ENCODE assay signal across 2 cellular contexts in genomic region chr16:30783280-30784109, GRCh38.
TF ChIP-seq lines count a peak whose summit lies in the region.

No MANE protein-coding gene starts in this region.

TF ChIP-seq in K562, 482 proteins besides CTCF, POLR2A, EP300 and RAD21:
- peak; percentile 50; the same call in 1 of the 2 replicates for TF ChIP-seq ZBTB33 (CRISPR knock-in tag; IDR thresholded peaks at IDR 0.05)
- TF ChIP-seq, protein P1, sequence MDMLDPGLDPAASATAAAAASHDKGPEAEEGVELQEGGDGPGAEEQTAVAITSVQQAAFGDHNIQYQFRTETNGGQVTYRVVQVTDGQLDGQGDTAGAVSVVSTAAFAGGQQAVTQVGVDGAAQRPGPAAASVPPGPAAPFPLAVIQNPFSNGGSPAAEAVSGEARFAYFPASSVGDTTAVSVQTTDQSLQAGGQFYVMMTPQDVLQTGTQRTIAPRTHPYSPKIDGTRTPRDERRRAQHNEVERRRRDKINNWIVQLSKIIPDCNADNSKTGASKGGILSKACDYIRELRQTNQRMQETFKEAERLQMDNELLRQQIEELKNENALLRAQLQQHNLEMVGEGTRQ (CRISPR knock-in tag; IDR thresholded peaks at IDR 0.05), result no peak
- TF ChIP-seq POLR2G (IDR thresholded peaks at IDR 0.05; ENCODE audit: low read depth, low read length), result peak; percentile 36

TF ChIP-seq in H1, 55 proteins besides CTCF, POLR2A, EP300 and RAD21:
- no peak for TF ChIP-seq RBBP5 (IDR thresholded peaks at IDR 0.05; ENCODE audit: borderline replicate concordance, low read depth, low read length)
- TF ChIP-seq, protein P2, sequence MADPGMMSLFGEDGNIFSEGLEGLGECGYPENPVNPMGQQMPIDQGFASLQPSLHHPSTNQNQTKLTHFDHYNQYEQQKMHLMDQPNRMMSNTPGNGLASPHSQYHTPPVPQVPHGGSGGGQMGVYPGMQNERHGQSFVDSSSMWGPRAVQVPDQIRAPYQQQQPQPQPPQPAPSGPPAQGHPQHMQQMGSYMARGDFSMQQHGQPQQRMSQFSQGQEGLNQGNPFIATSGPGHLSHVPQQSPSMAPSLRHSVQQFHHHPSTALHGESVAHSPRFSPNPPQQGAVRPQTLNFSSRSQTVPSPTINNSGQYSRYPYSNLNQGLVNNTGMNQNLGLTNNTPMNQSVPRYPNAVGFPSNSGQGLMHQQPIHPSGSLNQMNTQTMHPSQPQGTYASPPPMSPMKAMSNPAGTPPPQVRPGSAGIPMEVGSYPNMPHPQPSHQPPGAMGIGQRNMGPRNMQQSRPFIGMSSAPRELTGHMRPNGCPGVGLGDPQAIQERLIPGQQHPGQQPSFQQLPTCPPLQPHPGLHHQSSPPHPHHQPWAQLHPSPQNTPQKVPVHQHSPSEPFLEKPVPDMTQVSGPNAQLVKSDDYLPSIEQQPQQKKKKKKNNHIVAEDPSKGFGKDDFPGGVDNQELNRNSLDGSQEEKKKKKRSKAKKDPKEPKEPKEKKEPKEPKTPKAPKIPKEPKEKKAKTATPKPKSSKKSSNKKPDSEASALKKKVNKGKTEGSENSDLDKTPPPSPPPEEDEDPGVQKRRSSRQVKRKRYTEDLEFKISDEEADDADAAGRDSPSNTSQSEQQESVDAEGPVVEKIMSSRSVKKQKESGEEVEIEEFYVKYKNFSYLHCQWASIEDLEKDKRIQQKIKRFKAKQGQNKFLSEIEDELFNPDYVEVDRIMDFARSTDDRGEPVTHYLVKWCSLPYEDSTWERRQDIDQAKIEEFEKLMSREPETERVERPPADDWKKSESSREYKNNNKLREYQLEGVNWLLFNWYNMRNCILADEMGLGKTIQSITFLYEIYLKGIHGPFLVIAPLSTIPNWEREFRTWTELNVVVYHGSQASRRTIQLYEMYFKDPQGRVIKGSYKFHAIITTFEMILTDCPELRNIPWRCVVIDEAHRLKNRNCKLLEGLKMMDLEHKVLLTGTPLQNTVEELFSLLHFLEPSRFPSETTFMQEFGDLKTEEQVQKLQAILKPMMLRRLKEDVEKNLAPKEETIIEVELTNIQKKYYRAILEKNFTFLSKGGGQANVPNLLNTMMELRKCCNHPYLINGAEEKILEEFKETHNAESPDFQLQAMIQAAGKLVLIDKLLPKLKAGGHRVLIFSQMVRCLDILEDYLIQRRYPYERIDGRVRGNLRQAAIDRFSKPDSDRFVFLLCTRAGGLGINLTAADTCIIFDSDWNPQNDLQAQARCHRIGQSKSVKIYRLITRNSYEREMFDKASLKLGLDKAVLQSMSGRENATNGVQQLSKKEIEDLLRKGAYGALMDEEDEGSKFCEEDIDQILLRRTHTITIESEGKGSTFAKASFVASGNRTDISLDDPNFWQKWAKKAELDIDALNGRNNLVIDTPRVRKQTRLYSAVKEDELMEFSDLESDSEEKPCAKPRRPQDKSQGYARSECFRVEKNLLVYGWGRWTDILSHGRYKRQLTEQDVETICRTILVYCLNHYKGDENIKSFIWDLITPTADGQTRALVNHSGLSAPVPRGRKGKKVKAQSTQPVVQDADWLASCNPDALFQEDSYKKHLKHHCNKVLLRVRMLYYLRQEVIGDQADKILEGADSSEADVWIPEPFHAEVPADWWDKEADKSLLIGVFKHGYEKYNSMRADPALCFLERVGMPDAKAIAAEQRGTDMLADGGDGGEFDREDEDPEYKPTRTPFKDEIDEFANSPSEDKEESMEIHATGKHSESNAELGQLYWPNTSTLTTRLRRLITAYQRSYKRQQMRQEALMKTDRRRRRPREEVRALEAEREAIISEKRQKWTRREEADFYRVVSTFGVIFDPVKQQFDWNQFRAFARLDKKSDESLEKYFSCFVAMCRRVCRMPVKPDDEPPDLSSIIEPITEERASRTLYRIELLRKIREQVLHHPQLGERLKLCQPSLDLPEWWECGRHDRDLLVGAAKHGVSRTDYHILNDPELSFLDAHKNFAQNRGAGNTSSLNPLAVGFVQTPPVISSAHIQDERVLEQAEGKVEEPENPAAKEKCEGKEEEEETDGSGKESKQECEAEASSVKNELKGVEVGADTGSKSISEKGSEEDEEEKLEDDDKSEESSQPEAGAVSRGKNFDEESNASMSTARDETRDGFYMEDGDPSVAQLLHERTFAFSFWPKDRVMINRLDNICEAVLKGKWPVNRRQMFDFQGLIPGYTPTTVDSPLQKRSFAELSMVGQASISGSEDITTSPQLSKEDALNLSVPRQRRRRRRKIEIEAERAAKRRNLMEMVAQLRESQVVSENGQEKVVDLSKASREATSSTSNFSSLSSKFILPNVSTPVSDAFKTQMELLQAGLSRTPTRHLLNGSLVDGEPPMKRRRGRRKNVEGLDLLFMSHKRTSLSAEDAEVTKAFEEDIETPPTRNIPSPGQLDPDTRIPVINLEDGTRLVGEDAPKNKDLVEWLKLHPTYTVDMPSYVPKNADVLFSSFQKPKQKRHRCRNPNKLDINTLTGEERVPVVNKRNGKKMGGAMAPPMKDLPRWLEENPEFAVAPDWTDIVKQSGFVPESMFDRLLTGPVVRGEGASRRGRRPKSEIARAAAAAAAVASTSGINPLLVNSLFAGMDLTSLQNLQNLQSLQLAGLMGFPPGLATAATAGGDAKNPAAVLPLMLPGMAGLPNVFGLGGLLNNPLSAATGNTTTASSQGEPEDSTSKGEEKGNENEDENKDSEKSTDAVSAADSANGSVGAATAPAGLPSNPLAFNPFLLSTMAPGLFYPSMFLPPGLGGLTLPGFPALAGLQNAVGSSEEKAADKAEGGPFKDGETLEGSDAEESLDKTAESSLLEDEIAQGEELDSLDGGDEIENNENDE (IDR thresholded peaks at IDR 0.05; ENCODE audit: insufficient replicate concordance, low read length), result no peak
- no peak for TF ChIP-seq ATF3 (IDR thresholded peaks at IDR 0.05; ENCODE audit: insufficient read depth, low read depth, low read length)
- TF ChIP-seq RNF2 (IDR thresholded peaks at IDR 0.05; ENCODE audit: borderline replicate concordance, low read depth, low read length, missing control alignments, poor library complexity, severe bottlenecking), result no peak
- no peak for TF ChIP-seq SP1 (IDR thresholded peaks at IDR 0.05; ENCODE audit: low read depth, low read length)
- no peak for TF ChIP-seq SUZ12 (IDR thresholded peaks at IDR 0.05; ENCODE audit: low read length)
